Comparison of ENCODE assay signal across 1 cellular context in the genomic region with DNA sequence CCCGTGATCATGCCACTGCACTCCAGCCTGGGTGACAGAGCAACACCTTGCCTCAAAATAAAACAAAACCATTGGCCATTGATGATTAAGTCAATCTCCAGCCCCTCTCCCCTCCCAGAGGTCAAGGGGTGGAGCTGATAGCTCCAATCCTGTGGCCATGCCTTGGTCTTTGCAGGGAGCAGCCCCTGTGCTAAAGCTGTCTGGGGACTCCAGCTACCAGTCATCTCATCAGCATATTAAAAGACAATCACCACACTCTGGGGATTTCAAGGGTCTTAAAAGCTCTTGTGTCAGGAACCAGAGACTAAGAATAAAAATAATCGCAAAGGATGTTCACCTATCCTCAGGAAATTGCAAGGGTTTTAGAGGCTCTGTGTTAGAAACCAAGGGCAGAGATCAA.
TF ChIP-seq lines count a peak whose summit lies in the region.

No MANE protein-coding gene starts in this region.

TF ChIP-seq in H1, 55 proteins besides CTCF, POLR2A, EP300 and RAD21:
- TF ChIP-seq, protein P1, sequence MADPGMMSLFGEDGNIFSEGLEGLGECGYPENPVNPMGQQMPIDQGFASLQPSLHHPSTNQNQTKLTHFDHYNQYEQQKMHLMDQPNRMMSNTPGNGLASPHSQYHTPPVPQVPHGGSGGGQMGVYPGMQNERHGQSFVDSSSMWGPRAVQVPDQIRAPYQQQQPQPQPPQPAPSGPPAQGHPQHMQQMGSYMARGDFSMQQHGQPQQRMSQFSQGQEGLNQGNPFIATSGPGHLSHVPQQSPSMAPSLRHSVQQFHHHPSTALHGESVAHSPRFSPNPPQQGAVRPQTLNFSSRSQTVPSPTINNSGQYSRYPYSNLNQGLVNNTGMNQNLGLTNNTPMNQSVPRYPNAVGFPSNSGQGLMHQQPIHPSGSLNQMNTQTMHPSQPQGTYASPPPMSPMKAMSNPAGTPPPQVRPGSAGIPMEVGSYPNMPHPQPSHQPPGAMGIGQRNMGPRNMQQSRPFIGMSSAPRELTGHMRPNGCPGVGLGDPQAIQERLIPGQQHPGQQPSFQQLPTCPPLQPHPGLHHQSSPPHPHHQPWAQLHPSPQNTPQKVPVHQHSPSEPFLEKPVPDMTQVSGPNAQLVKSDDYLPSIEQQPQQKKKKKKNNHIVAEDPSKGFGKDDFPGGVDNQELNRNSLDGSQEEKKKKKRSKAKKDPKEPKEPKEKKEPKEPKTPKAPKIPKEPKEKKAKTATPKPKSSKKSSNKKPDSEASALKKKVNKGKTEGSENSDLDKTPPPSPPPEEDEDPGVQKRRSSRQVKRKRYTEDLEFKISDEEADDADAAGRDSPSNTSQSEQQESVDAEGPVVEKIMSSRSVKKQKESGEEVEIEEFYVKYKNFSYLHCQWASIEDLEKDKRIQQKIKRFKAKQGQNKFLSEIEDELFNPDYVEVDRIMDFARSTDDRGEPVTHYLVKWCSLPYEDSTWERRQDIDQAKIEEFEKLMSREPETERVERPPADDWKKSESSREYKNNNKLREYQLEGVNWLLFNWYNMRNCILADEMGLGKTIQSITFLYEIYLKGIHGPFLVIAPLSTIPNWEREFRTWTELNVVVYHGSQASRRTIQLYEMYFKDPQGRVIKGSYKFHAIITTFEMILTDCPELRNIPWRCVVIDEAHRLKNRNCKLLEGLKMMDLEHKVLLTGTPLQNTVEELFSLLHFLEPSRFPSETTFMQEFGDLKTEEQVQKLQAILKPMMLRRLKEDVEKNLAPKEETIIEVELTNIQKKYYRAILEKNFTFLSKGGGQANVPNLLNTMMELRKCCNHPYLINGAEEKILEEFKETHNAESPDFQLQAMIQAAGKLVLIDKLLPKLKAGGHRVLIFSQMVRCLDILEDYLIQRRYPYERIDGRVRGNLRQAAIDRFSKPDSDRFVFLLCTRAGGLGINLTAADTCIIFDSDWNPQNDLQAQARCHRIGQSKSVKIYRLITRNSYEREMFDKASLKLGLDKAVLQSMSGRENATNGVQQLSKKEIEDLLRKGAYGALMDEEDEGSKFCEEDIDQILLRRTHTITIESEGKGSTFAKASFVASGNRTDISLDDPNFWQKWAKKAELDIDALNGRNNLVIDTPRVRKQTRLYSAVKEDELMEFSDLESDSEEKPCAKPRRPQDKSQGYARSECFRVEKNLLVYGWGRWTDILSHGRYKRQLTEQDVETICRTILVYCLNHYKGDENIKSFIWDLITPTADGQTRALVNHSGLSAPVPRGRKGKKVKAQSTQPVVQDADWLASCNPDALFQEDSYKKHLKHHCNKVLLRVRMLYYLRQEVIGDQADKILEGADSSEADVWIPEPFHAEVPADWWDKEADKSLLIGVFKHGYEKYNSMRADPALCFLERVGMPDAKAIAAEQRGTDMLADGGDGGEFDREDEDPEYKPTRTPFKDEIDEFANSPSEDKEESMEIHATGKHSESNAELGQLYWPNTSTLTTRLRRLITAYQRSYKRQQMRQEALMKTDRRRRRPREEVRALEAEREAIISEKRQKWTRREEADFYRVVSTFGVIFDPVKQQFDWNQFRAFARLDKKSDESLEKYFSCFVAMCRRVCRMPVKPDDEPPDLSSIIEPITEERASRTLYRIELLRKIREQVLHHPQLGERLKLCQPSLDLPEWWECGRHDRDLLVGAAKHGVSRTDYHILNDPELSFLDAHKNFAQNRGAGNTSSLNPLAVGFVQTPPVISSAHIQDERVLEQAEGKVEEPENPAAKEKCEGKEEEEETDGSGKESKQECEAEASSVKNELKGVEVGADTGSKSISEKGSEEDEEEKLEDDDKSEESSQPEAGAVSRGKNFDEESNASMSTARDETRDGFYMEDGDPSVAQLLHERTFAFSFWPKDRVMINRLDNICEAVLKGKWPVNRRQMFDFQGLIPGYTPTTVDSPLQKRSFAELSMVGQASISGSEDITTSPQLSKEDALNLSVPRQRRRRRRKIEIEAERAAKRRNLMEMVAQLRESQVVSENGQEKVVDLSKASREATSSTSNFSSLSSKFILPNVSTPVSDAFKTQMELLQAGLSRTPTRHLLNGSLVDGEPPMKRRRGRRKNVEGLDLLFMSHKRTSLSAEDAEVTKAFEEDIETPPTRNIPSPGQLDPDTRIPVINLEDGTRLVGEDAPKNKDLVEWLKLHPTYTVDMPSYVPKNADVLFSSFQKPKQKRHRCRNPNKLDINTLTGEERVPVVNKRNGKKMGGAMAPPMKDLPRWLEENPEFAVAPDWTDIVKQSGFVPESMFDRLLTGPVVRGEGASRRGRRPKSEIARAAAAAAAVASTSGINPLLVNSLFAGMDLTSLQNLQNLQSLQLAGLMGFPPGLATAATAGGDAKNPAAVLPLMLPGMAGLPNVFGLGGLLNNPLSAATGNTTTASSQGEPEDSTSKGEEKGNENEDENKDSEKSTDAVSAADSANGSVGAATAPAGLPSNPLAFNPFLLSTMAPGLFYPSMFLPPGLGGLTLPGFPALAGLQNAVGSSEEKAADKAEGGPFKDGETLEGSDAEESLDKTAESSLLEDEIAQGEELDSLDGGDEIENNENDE (IDR thresholded peaks at IDR 0.05; ENCODE audit: insufficient replicate concordance, low read length): no peak
- no peak for TF ChIP-seq RNF2 (IDR thresholded peaks at IDR 0.05; ENCODE audit: borderline replicate concordance, low read depth, low read length, missing control alignments, poor library complexity, severe bottlenecking)
- no peak for TF ChIP-seq TCF12 (IDR thresholded peaks at IDR 0.05; ENCODE audit: low read depth, low read length)
- TF ChIP-seq CEBPB (IDR thresholded peaks at IDR 0.05; ENCODE audit: low read depth, low read length): no peak
- TF ChIP-seq TEAD4 (IDR thresholded peaks at IDR 0.05; ENCODE audit: low read depth, low read length): no peak
- TF ChIP-seq CHD2 (IDR thresholded peaks at IDR 0.05; ENCODE audit: low read length): no peak
- TF ChIP-seq ASH2L (IDR thresholded peaks at IDR 0.05; ENCODE audit: low read length): no peak
- no peak for TF ChIP-seq CBX8 (IDR thresholded peaks at IDR 0.05; ENCODE audit: borderline replicate concordance, low read depth, low read length)
- TF ChIP-seq BCL11A (IDR thresholded peaks at IDR 0.05; ENCODE audit: low read depth in 2 of 2, low read length in 2 of 2): no peak
- TF ChIP-seq EZH2 (IDR thresholded peaks at IDR 0.05; ENCODE audit: low read depth, low read length, severe bottlenecking): no peak
- TF ChIP-seq, protein P2, sequence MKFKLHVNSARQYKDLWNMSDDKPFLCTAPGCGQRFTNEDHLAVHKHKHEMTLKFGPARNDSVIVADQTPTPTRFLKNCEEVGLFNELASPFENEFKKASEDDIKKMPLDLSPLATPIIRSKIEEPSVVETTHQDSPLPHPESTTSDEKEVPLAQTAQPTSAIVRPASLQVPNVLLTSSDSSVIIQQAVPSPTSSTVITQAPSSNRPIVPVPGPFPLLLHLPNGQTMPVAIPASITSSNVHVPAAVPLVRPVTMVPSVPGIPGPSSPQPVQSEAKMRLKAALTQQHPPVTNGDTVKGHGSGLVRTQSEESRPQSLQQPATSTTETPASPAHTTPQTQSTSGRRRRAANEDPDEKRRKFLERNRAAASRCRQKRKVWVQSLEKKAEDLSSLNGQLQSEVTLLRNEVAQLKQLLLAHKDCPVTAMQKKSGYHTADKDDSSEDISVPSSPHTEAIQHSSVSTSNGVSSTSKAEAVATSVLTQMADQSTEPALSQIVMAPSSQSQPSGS (IDR thresholded peaks at IDR 0.05; ENCODE audit: low read length): no peak
- no peak for TF ChIP-seq SRF (IDR thresholded peaks at IDR 0.05; ENCODE audit: low read depth, low read length)
- TF ChIP-seq SIRT6 (IDR thresholded peaks at IDR 0.05; ENCODE audit: low read length): no peak
- no peak for TF ChIP-seq SAP30 (IDR thresholded peaks at IDR 0.05; ENCODE audit: insufficient read depth, insufficient replicate concordance, low read length)
- TF ChIP-seq NANOG (IDR thresholded peaks at IDR 0.05; ENCODE audit: insufficient read depth, low read depth, low read length, poor library complexity, severe bottlenecking): no peak
- TF ChIP-seq TBP (IDR thresholded peaks at IDR 0.05; ENCODE audit: low read depth, low read length): no peak
- no peak for TF ChIP-seq SP1 (IDR thresholded peaks at IDR 0.05; ENCODE audit: low read depth, low read length)
- TF ChIP-seq JUND (IDR thresholded peaks at IDR 0.05; ENCODE audit: low read length): no peak
- TF ChIP-seq KDM4A (IDR thresholded peaks at IDR 0.05; ENCODE audit: low read depth, low read length, severe bottlenecking): no peak
- no peak for TF ChIP-seq NRF1 (IDR thresholded peaks at IDR 0.05; ENCODE audit: low read depth, low read length)
